Comparison of ENCODE assay signal across 8 cellular contexts in the genomic region with DNA sequence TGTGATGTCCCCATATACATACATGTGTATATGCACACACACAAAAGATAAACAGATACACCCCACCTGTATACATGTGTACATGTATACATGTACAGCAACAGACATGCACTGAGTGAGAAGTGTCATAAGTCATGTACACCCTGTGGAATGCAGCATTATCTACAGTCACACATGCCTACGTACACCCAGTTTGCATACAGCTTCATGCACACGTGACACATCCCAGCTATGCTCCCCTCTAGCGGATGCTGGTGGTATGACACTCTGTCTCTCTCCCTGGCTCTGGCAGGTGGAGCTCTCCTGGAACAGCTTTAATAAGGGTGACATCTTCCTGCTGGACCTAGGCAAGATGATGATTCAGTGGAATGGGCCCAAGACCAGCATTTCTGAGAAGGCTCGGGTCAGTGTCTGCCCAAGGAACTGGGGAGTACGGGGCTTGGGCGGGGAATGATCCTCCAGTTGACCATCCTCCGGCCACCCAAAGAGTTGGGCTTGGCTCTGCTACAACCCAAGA. TPM values are rescaled to one million over a fixed set of nuclear protein-coding genes. Genes with fewer than 3 reads are reported as not detected.
DNase-seq lines count a peak whose midpoint lies in the region; ATAC-seq and TF ChIP-seq lines count a peak whose summit lies in the region.

No MANE protein-coding gene starts in this region.

- ATAC-seq in GM18867 (IDR thresholded peaks at IDR 0.05; ENCODE audit: unreplicated experiment) = peak; percentile 56
- peak; percentile 49 for ATAC-seq in HG03095 (IDR thresholded peaks at IDR 0.05; ENCODE audit: unreplicated experiment)
- peak; percentile 53 for ATAC-seq in lung (ENCODE audit: insufficient read depth, low FRiP score)

- no peak for DNase-seq in AG09319 (ENCODE audit: extremely low read depth, low read depth)
- peak; percentile 34 for DNase-seq in NCI-H345 treated with DMSO at 0.1 percent for 48 hours (lab: John Stamatoyannopoulos, UW; ENCODE audit: unreplicated experiment)
- DNase-seq in activated CD4-positive, alpha-beta T cell treated with anti-CD3 and anti-CD28 coated beads for 24 hours (ENCODE audit: low read depth in 2 of 2) = peak; percentile 76 to 83
- peak; percentile 89 for DNase-seq in choroid plexus epithelial cell (ENCODE audit: low read depth)
- DNase-seq in lung (ENCODE audit: low spot score) = peak; percentile 85
- DNase-seq in stimulated activated CD8-positive, alpha-beta memory T cell treated with anti-CD3 and anti-CD28 coated beads, Interleukin-12 subunit alpha, Interleukin-12 subunit beta, amount 100 ng/mL, for 4 hours (ENCODE audit: low read depth) = peak; percentile 50

- H3K4me3 ChIP-seq in choroid plexus epithelial cell (ENCODE audit: low read depth, low read length) = no peak overlapping the region
- no peak overlapping the region for H3K4me3 ChIP-seq in lung

- peak overlapping the region in 1 of 2 donors; percentile 0 for H3K27ac ChIP-seq in lung (ENCODE audit: low read depth in 1 of 2, low read length in 1 of 2)

- peaks cover 0 to 18% of the 10 kb centered on the region in 2 donors for H3K4me1 ChIP-seq in lung (ENCODE audit: control insufficient read depth in 2 of 2, insufficient read depth in 2 of 2, low read length in 2 of 2)

- peaks cover 0 to 8% of the 10 kb centered on the region in 2 donors for H3K36me3 ChIP-seq in lung (ENCODE audit: control insufficient read depth in 2 of 2, insufficient read depth in 2 of 2, low read length in 2 of 2)

- H3K27me3 ChIP-seq in lung (ENCODE audit: control insufficient read depth, insufficient read depth) = no peaks in the 10 kb centered on the region

- H3K9me3 ChIP-seq in lung (ENCODE audit: control insufficient read depth in 2 of 2, insufficient read depth in 1 of 2, low read length in 1 of 2) = no peaks in the 10 kb centered on the region

- TF ChIP-seq CTCF in AG09319 (IDR thresholded peaks at IDR 0.05; ENCODE audit: low read depth, low read length) = peak; percentile 91
- TF ChIP-seq CTCF in choroid plexus epithelial cell (conservative IDR thresholded peaks at IDR 0.05; ENCODE audit: low read depth, low read length) = peak; percentile 97
- TF ChIP-seq CTCF in lung (IDR thresholded peaks at IDR 0.05; ENCODE audit: control extremely low read depth, extremely low read depth) = peak; percentile 90

- WGBS in lung, 2 donors = 52 to 55% methylated on average over 7 of the region's 7 CpGs

RNA-seq across cellular contexts. Expression of a gene that starts 6.3 kb away (rescaled TPM):
- total RNA-seq in lung = 10 to 100 TPM; 18.2 to 26.8 TPM
- polyA plus RNA-seq in lung = 10 to 100 TPM; 10.2 to 32.3 TPM

RNA-seq across cellular contexts. Expression of a gene that starts 32.6 kb away (rescaled TPM):
- total RNA-seq in lung = 10 to 100 TPM; 21.0 to 55.3 TPM
- polyA plus RNA-seq in lung = 10 to 100 TPM; 16.9 to 21.6 TPM

RNA-seq across cellular contexts. Expression of a gene that starts 42.2 kb away (rescaled TPM):
- 10 to 100 TPM; 10.3 to 28.8 TPM for total RNA-seq in lung
- 1 to 10 TPM; 4.2 to 5.7 TPM for polyA plus RNA-seq in lung
